Comparison of ENCODE assay signal across 22 cellular contexts in the genomic region with DNA sequence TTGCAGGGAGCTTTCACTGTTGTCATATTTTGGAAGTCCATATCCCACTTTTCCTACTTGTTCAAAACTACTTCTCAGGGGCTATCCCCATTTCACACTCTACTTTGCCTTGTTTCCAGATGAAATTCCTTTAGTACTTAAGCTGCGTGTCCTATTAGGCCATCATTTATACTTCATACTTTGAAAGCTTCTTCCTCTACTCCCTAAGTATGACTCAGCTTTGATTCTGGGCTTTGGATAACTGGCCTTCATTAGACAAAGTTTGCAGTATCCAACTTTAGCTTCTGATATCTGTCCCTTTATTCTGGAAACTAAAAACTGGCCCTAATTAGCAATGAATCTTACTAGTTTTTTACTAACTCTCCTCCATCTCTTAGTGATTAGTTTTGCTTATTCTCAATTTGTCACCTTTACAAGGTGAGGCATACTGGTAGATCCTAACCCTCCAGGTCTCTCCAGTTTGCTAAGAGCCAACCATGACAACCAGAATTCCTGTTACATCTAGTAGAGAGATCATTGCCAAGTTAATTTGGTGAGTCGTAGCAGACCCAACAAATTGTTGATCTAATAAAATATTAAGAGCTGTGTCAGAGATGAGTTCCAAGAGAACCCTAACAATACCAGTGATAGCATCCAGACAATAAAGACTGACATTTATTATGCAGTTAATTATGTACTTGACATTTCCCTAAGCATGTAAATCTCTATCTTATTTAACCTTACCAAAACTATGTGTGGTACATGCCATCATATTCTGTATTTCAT.
"Had no signal": no experiment of that assay in that cellular context is flagged by ENCODE, and none has a peak within 500 bp of the region (broad histone marks: within the 10 kb centered on the region; RNA-seq: fewer than 3 reads in every experiment).

No MANE protein-coding gene starts in this region.

- ATAC-seq: activated CD4-positive, alpha-beta T cell treated with anti-CD3 and anti-CD28 coated beads for 36 hours; activated naive CD4-positive, alpha-beta T cell treated with anti-CD3 and anti-CD28 coated beads, Interleukin-2, amount 50 U/mL, for 72 hours; activated T-helper 17 cell treated with anti-CD3 and anti-CD28 coated beads, Interleukin-2, amount 50 U/mL, for 72 hours; WTC11 had no signal

- H3K27me3 ChIP-seq: breast epithelium, esophagus muscularis mucosa, sigmoid colon, testis, vagina had no signal

- H3K27ac ChIP-seq: breast epithelium, coronary artery, esophagus muscularis mucosa, testis, vagina had no signal

- H3K4me3 ChIP-seq: breast epithelium, coronary artery, esophagus muscularis mucosa, sigmoid colon, testis, vagina had no signal

- DNase-seq: activated CD4-positive, alpha-beta T cell treated with anti-CD3 and anti-CD28 coated beads for 36 hours; activated CD4-positive, alpha-beta T cell treated with anti-CD3 and anti-CD28 coated beads, Interleukin-2, amount 50 U/mL, for 4 hours; activated CD8-positive, alpha-beta memory T cell treated with anti-CD3 and anti-CD28 coated beads for 24 hours; activated CD8-positive, alpha-beta memory T cell treated with anti-CD3 and anti-CD28 coated beads, Interleukin-2, amount 50 U/mL, for 4 hours; activated T-cell treated with anti-CD3 and anti-CD28 coated beads, Interleukin-2, amount 50 U/mL, for 24 hours; cerebellar nuclear complex; immature natural killer cell; naive B cell; occipital lobe; posterior cingulate gyrus; sigmoid colon; stimulated activated CD4-positive, alpha-beta T cell treated with anti-CD3 and anti-CD28 coated beads, Interleukin-2, amount 100 ng/mL, for 48 hours; stimulated activated naive CD4-positive, alpha-beta T cell; T-helper 9 cell; testis had no signal

- H3K36me3 ChIP-seq: breast epithelium, esophagus muscularis mucosa, sigmoid colon, vagina had no signal

- H3K4me1 ChIP-seq: breast epithelium, esophagus muscularis mucosa, testis, vagina had no signal

- H3K9me3 ChIP-seq: breast epithelium, esophagus muscularis mucosa, sigmoid colon, testis, vagina had no signal
